1 cellular context compared by ENCODE assay signal in genomic region chr1:67058242-67058641, GRCh38.
TF ChIP-seq lines count a peak whose summit lies in the region.

No MANE protein-coding gene starts in this region.

TF ChIP-seq in IMR-90, 13 proteins besides CTCF, POLR2A, EP300 and RAD21 (continued from another document):
- no peak for TF ChIP-seq NFE2L2 (IDR thresholded peaks at IDR 0.05; ENCODE audit: low read depth, low read length)
- no peak for TF ChIP-seq BHLHE40 (IDR thresholded peaks at IDR 0.05; ENCODE audit: low read depth, low read length)
- no peak for TF ChIP-seq CHD1 (IDR thresholded peaks at IDR 0.05; ENCODE audit: low read depth, low read length)
- TF ChIP-seq MAFK (IDR thresholded peaks at IDR 0.05; ENCODE audit: low read depth, low read length): no peak
TF ChIP-seq in IMR-90: peak in this region for 0.
